ENCODE assay signal across 13 cellular contexts in the genomic region with DNA sequence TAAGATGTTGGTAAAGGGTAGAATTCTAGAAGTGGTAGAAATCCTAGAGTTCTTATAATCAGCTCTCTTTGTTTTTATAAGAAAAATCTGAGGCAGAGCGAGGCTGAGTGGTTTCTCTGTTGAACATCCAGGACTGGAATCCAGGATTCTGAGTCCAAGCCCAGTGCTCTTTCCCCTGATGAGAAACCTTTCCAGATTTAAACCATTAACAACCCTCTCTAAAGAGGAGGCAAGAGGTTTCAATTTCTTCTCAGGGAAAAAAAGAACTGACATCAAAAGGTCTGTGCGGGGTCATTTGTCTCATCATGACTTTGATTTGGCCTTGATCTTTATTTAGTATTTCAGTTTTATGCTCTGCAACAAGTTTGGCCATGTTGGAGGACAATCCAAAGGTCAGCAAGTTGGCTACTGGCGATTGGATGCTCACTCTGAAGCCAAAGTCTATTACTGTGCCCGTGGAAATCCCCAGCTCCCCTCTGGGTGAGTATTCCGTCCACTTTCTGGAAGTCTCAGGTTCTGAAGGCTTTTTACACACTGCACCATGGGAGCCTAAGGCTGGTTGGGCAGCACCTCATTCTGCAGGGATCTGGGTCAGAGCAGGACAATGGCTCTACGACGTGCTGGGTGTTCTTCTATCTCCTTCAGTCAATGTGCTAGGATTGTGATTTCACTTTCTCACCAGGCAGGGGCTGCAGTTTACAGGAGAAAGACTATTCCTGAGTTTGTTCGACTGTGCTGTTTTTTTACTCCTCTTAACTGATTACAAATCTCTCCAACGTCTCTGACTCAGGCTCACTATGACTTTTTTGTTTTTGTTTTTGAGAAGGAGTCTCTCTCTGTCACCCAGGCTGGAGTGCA. TPM values are rescaled to one million over a fixed set of nuclear protein-coding genes. Genes with fewer than 3 reads are reported as not detected.
DNase-seq lines count a peak whose midpoint lies in the region; ATAC-seq and TF ChIP-seq lines count a peak whose summit lies in the region.
"Had no signal": no experiment of that assay in that cellular context is flagged by ENCODE, and none has a peak within 500 bp of the region (broad histone marks: within the 10 kb centered on the region; RNA-seq: fewer than 3 reads in every experiment).

No MANE protein-coding gene starts in this region.

- H3K27ac ChIP-seq in RWPE1 (peak overlapping the region; percentile 34), epithelial cell of prostate (peak overlapping the region; percentile 50)
- H3K27ac ChIP-seq: colonic mucosa had no signal

- peak; percentile 67 for DNase-seq in Caki2 (ENCODE audit: low read depth)
- DNase-seq in RWPE1 (ENCODE audit: low spot score): no peak
- no peak for DNase-seq in epithelial cell of prostate (ENCODE audit: low read depth, low spot score)
- DNase-seq in retinal pigment epithelial cell (ENCODE audit: low read depth): no peak
- no peak for DNase-seq in NCI-H1694 (lab: John Stamatoyannopoulos, UW)
- no peak for DNase-seq in inferior parietal cortex (ENCODE audit: extremely low spot score)
- DNase-seq: activated T-cell treated with anti-CD3 and anti-CD28 coated beads, Interleukin-2, amount 50 U/mL, for 1 hour; colonic mucosa; COR-L47; natural killer cell; stimulated activated naive CD4-positive, alpha-beta T cell treated with Interleukin-2 at 50 U/mL for 16 hours had no signal

- POLR2A ChIA-PET in RWPE1 (lab: Yijun Ruan, JAX; ENCODE audit: low non-redundant PET): no interaction called here

- no peak for TF ChIP-seq CTCF in RWPE1 (conservative IDR thresholded peaks at IDR 0.05; ENCODE audit: low read depth)
- peak; percentile 13 for TF ChIP-seq CTCF in retinal pigment epithelial cell (conservative IDR thresholded peaks at IDR 0.05; ENCODE audit: low read depth, low read length)

- H3K4me3 ChIP-seq in retinal pigment epithelial cell (ENCODE audit: low read length): no peak overlapping the region
- H3K4me3 ChIP-seq: colonic mucosa had no signal

- CTCF ChIA-PET in RWPE1 (lab: Yijun Ruan, JAX): interaction anchor here (0.5 to 0.9 kb wide), 3 partner anchors 47 to 280 kb away, joined by 3 read pairs; no protein-coding TSS in a partner anchor

- no peak for ATAC-seq in GM18909 (IDR thresholded peaks at IDR 0.05; ENCODE audit: poor library complexity, unreplicated experiment)
- ATAC-seq in HG03439 (IDR thresholded peaks at IDR 0.05; ENCODE audit: unreplicated experiment): no peak
- ATAC-seq: natural killer cell had no signal

- in situ Hi-C loops in Caki2 (cut with HindIII; ENCODE audit: low pct_unique_long_range_greater_than_20kb, low sequenced_read_pairs): no loop called here

RNA-seq across cellular contexts. Expression of a gene that starts 18.9 kb away (rescaled TPM):
- 213 and 246 TPM in 2 replicates for total RNA-seq in Caki2 (2014; rRNA removed; shearing (Covaris generic); ENCODE audit: low replicate concordance)

RNA-seq across cellular contexts. Expression of a gene that starts 38.1 kb away (rescaled TPM):
- 2.0 and 18.1 TPM in 2 replicates for total RNA-seq in Caki2 (2014; rRNA removed; shearing (Covaris generic); ENCODE audit: low replicate concordance)
